ENCODE assay signal across 8 cellular contexts in the genomic region with DNA sequence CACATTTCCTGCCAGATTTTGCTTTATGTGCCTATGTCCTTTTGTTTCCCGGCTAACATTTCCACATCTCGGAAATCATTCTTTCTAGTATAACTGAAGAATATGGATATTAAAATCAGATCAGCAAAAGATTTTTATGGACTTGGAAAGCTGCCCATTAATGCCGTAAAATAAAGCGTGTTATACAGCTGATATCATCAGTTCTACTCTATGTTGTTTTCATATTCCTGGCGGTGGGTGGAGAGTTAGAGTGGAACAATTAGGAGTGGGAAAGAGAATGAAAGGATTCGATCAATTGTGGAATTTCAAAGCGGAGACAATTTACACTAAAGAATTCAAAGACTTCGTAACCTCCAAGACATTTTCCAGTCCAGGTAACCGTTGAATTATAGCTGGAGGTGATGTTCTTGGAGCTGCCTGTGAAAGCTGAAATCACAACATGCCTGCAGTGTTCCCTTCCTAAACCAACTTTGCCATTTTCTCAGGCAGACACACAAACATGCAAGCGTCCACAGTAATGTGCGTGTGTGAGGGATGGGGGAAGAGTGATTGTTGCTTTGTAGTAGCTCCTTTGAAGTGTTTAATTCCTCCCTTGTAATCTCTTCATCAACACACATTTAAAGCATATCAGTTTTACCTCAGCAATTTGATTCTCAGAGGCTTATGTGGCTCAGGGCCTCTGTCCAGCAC.
DNase-seq lines count a peak whose midpoint lies in the region; ATAC-seq and TF ChIP-seq lines count a peak whose summit lies in the region.

No MANE protein-coding gene starts in this region.

- H3K4me3 ChIP-seq in upper lobe of right lung: peak overlapping the region; percentile 33

- ATAC-seq in activated T-cell treated with anti-CD3 and anti-CD28 coated beads, Interleukin-2, amount 50 U/mL, for 4 hours: peak; percentile 5 to 9
- ATAC-seq in upper lobe of right lung (peak; percentile 1), HG02610 (IDR thresholded peaks at IDR 0.05; ENCODE audit: unreplicated experiment) (no peak), HG03108 (IDR thresholded peaks at IDR 0.05; ENCODE audit: unreplicated experiment) (no peak)

- no peaks in the 10 kb centered on the region for H3K27me3 Mint-ChIP-seq in activated T-cell treated with anti-CD3 and anti-CD28 coated beads, Interleukin-2, amount 50 U/mL, for 4 hours (ENCODE audit: low read depth)
- H3K27me3 Mint-ChIP-seq in glutamatergic neuron (ENCODE audit: unreplicated experiment): no peaks in the 10 kb centered on the region

- H3K9me3 Mint-ChIP-seq in activated T-cell treated with anti-CD3 and anti-CD28 coated beads, Interleukin-2, amount 50 U/mL, for 4 hours: no peaks in the 10 kb centered on the region
- H3K9me3 Mint-ChIP-seq in glutamatergic neuron (ENCODE audit: unreplicated experiment): no peaks in the 10 kb centered on the region

- H3K9me3 ChIP-seq in upper lobe of right lung: no peaks in the 10 kb centered on the region

- H3K27me3 ChIP-seq in upper lobe of right lung: no peaks in the 10 kb centered on the region

- intact Hi-C loops in upper lobe of right lung (cut with DNase I): no loop called here

- peaks cover 20% of the 10 kb centered on the region for H3K4me1 ChIP-seq in upper lobe of right lung

- no peaks in the 10 kb centered on the region for H3K36me3 ChIP-seq in upper lobe of right lung

- H3K36me3 Mint-ChIP-seq in activated T-cell treated with anti-CD3 and anti-CD28 coated beads, Interleukin-2, amount 50 U/mL, for 4 hours (ENCODE audit: insufficient read depth): no peaks in the 10 kb centered on the region
- no peaks in the 10 kb centered on the region for H3K36me3 Mint-ChIP-seq in glutamatergic neuron (ENCODE audit: unreplicated experiment)

- DNase-seq in activated T-cell treated with anti-CD3 and anti-CD28 coated beads, Interleukin-2, amount 50 U/mL, for 4 hours: no peak
- DNase-seq in activated T-cell treated with anti-CD3 and anti-CD28 coated beads, Interleukin-2, amount 50 U/mL, for 1 hour: no peak
- DNase-seq in astrocyte of the hippocampus (ENCODE audit: low read depth, low spot score) (peak; percentile 67), left kidney (ENCODE audit: low read depth, low spot score) (peak; percentile 81), upper lobe of right lung (no peak), glutamatergic neuron (no peak)

- H3K27ac Mint-ChIP-seq in glutamatergic neuron (ENCODE audit: unreplicated experiment): no peak overlapping the region

- H3K4me3 Mint-ChIP-seq in activated T-cell treated with anti-CD3 and anti-CD28 coated beads, Interleukin-2, amount 50 U/mL, for 4 hours: no peak overlapping the region
- no peak overlapping the region for H3K4me3 Mint-ChIP-seq in glutamatergic neuron (ENCODE audit: unreplicated experiment)

- H3K4me1 Mint-ChIP-seq in activated T-cell treated with anti-CD3 and anti-CD28 coated beads, Interleukin-2, amount 50 U/mL, for 4 hours (ENCODE audit: low read depth): peaks cover 9% of the 10 kb centered on the region
- no peaks in the 10 kb centered on the region for H3K4me1 Mint-ChIP-seq in glutamatergic neuron (ENCODE audit: low read depth, unreplicated experiment)

- H3K27ac ChIP-seq in upper lobe of right lung: peak overlapping the region; percentile 76

- TF ChIP-seq CTCF in upper lobe of right lung (IDR thresholded peaks at IDR 0.05): no peak
- no peak for TF ChIP-seq CTCF in glutamatergic neuron (IDR thresholded peaks at IDR 0.05; ENCODE audit: partially characterized antibody, unreplicated experiment)

Comparison
In these comparisons a context has a peak if more than half of its experiments do, and no peak if none do; other contexts are left out.
1. ATAC-seq: peak in activated T-cell treated with anti-CD3 and anti-CD28 coated beads, Interleukin-2, amount 50 U/mL, for 4 hours (2 of 2) and upper lobe of right lung (single experiment); none in HG02610 (single experiment) and HG03108 (single experiment).
2. DNase-seq: peak in astrocyte of the hippocampus (single experiment) and left kidney (single experiment); none in activated T-cell treated with anti-CD3 and anti-CD28 coated beads, Interleukin-2, amount 50 U/mL, for 4 hours (single experiment), activated T-cell treated with anti-CD3 and anti-CD28 coated beads, Interleukin-2, amount 50 U/mL, for 1 hour (single experiment), upper lobe of right lung (single experiment) and glutamatergic neuron (single experiment).